In genomic region chr6:153525998-153526397, GRCh38 we compare ENCODE assay signal across 36 cellular contexts.
"Had no signal": no experiment of that assay in that cellular context is flagged by ENCODE, and none has a peak within 500 bp of the region (broad histone marks: within the 10 kb centered on the region; RNA-seq: fewer than 3 reads in every experiment).

No MANE protein-coding gene starts in this region.

- H3K9me3 ChIP-seq: adrenal gland, body of pancreas had no signal

- H3K36me3 ChIP-seq: adrenal gland, brain microvascular endothelial cell, WERI-Rb-1 had no signal

- H3K4me1 ChIP-seq: adrenal gland, body of pancreas had no signal

- H3K9me3 Mint-ChIP-seq: activated T-cell treated with anti-CD3 and anti-CD28 coated beads, Interleukin-2, amount 50 U/mL, for 24 hours; T-helper 1 cell treated with Interleukin-12 subunit alpha and Interleukin-12 subunit beta and Interleukin-4 antibody, amounts not matched to agents 30 μg/mL and 1 μg/mL, for 36 hours had no signal

- H3K27ac Mint-ChIP-seq: activated CD4-positive, alpha-beta memory T cell treated with anti-CD3 and anti-CD28 coated beads, Interleukin-2, amount 10 ng/mL, durations not matched to agents 7 days and 5 days; activated CD4-positive, alpha-beta T cell treated with anti-CD3 and anti-CD28 coated beads for 36 hours; activated CD4-positive, alpha-beta T cell treated with anti-CD3 and anti-CD28 coated beads, Interleukin-2, amount 10 ng/mL, durations not matched to agents 7 days and 5 days; activated CD8-positive, alpha-beta memory T cell treated with anti-CD3 and anti-CD28 coated beads, Interleukin-2, amount 10 ng/mL, durations not matched to agents 7 days and 5 days; activated CD8-positive, alpha-beta T cell treated with anti-CD3 and anti-CD28 coated beads, Interleukin-2, amount 10 ng/mL, durations not matched to agents 7 days and 5 days; activated naive CD4-positive, alpha-beta T cell treated with anti-CD3 and anti-CD28 coated beads for 36 hours; activated naive CD4-positive, alpha-beta T cell treated with anti-CD3 and anti-CD28 coated beads, Interleukin-2, amount 50 U/mL, for 72 hours; activated naive CD8-positive, alpha-beta T cell treated with anti-CD3 and anti-CD28 coated beads for 36 hours; activated T-cell treated with anti-CD3 and anti-CD28 coated beads, Interleukin-2, amount 50 U/mL, for 24 hours; activated T-helper 17 cell treated with anti-CD3 and anti-CD28 coated beads, Interleukin-2, amount 50 U/mL, for 72 hours; T-helper 1 cell treated with Interleukin-12 subunit alpha and Interleukin-12 subunit beta and Interleukin-4 antibody, amounts not matched to agents 30 μg/mL and 1 μg/mL, for 36 hours; T-helper 2 cell treated with Interferon-gamma antibody and Interleukin-4, amounts not matched to agents 5 μg/mL and 100 μg/mL, for 36 hours; WTC11 had no signal

- H3K27ac ChIP-seq: adrenal gland, body of pancreas, brain microvascular endothelial cell, WERI-Rb-1 had no signal

- H3K27me3 Mint-ChIP-seq: activated CD4-positive, alpha-beta memory T cell treated with anti-CD3 and anti-CD28 coated beads, Interleukin-2, amount 10 ng/mL, durations not matched to agents 7 days and 5 days; activated CD4-positive, alpha-beta T cell treated with anti-CD3 and anti-CD28 coated beads for 36 hours; activated CD4-positive, alpha-beta T cell treated with anti-CD3 and anti-CD28 coated beads, Interleukin-2, amount 10 ng/mL, durations not matched to agents 7 days and 5 days; activated CD8-positive, alpha-beta memory T cell treated with anti-CD3 and anti-CD28 coated beads, Interleukin-2, amount 10 ng/mL, durations not matched to agents 7 days and 5 days; activated naive CD8-positive, alpha-beta T cell treated with anti-CD3 and anti-CD28 coated beads for 36 hours; activated T-cell treated with anti-CD3 and anti-CD28 coated beads, Interleukin-2, amount 50 U/mL, for 24 hours; activated T-helper 17 cell treated with anti-CD3 and anti-CD28 coated beads, Interleukin-2, amount 50 U/mL, for 72 hours had no signal

- ATAC-seq: activated CD4-positive, alpha-beta T cell treated with anti-CD3 and anti-CD28 coated beads for 36 hours; activated CD4-positive, CD25-positive, alpha-beta regulatory T cell treated with anti-CD3 and anti-CD28 coated beads, Interleukin-2, amount 50 U/mL, for 24 hours; activated CD8-positive, alpha-beta memory T cell treated with anti-CD3 and anti-CD28 coated beads, Interleukin-2, amount 10 ng/mL, durations not matched to agents 7 days and 5 days; activated CD8-positive, alpha-beta T cell treated with anti-CD3 and anti-CD28 coated beads, Interleukin-2, amount 10 ng/mL, durations not matched to agents 7 days and 5 days; activated naive CD4-positive, alpha-beta T cell treated with anti-CD3 and anti-CD28 coated beads, Interleukin-2, amount 50 U/mL, for 72 hours; activated T-helper 17 cell treated with anti-CD3 and anti-CD28 coated beads, Interleukin-2, amount 50 U/mL, for 72 hours; body of pancreas; WTC11 had no signal

- H3K4me3 ChIP-seq: adrenal gland, body of pancreas had no signal

- H3K4me1 Mint-ChIP-seq: activated CD4-positive, alpha-beta memory T cell treated with anti-CD3 and anti-CD28 coated beads, Interleukin-2, amount 10 ng/mL, durations not matched to agents 7 days and 5 days; activated CD4-positive, alpha-beta T cell treated with anti-CD3 and anti-CD28 coated beads for 36 hours; activated CD4-positive, alpha-beta T cell treated with anti-CD3 and anti-CD28 coated beads, Interleukin-2, amount 10 ng/mL, durations not matched to agents 7 days and 5 days; activated CD8-positive, alpha-beta memory T cell treated with anti-CD3 and anti-CD28 coated beads, Interleukin-2, amount 10 ng/mL, durations not matched to agents 7 days and 5 days; activated naive CD8-positive, alpha-beta T cell treated with anti-CD3 and anti-CD28 coated beads for 36 hours; activated T-helper 17 cell treated with anti-CD3 and anti-CD28 coated beads, Interleukin-2, amount 50 U/mL, for 72 hours; WTC11 had no signal

- DNase-seq: activated CD4-positive, alpha-beta memory T cell treated with anti-CD3 and anti-CD28 coated beads, Interleukin-2, amount 10 ng/mL, durations not matched to agents 7 days and 5 days; activated CD4-positive, alpha-beta T cell treated with anti-CD3 and anti-CD28 coated beads for 1 hour; activated CD4-positive, alpha-beta T cell treated with anti-CD3 and anti-CD28 coated beads for 36 hours; activated CD4-positive, alpha-beta T cell treated with anti-CD3 and anti-CD28 coated beads for 48 hours; activated CD4-positive, alpha-beta T cell treated with anti-CD3 and anti-CD28 coated beads, Interleukin-2, amount 10 ng/mL, durations not matched to agents 7 days and 5 days; activated CD4-positive, alpha-beta T cell treated with anti-CD3 and anti-CD28 coated beads, Interleukin-2, amount 50 U/mL, for 48 hours; activated CD4-positive, CD25-positive, alpha-beta regulatory T cell; activated CD8-positive, alpha-beta memory T cell treated with anti-CD3 and anti-CD28 coated beads for 24 hours; activated CD8-positive, alpha-beta memory T cell treated with anti-CD3 and anti-CD28 coated beads, Interleukin-2, amount 10 ng/mL, durations not matched to agents 7 days and 5 days; activated CD8-positive, alpha-beta memory T cell treated with anti-CD3 and anti-CD28 coated beads, Interleukin-2, amount 50 U/mL, for 48 hours; activated CD8-positive, alpha-beta T cell treated with anti-CD3 and anti-CD28 coated beads, Interleukin-2, amount 10 ng/mL, durations not matched to agents 7 days and 5 days; activated effector memory CD4-positive, alpha-beta T cell treated with anti-CD3 and anti-CD28 coated beads, Interleukin-2, amount 50 U/mL, for 16 hours; activated gamma-delta T cell treated with Interleukin-2 at 50 U/mL for 16 hours; activated naive CD4-positive, alpha-beta T cell; activated naive CD4-positive, alpha-beta T cell treated with anti-CD3 and anti-CD28 coated beads for 36 hours; activated naive CD4-positive, alpha-beta T cell treated with anti-CD3 and anti-CD28 coated beads, Interleukin-2, amount 50 U/mL, for 16 hours; activated naive CD8-positive, alpha-beta T cell treated with anti-CD3 and anti-CD28 coated beads for 36 hours; activated T-cell treated with anti-CD3 and anti-CD28 coated beads, Interleukin-2, amount 50 U/mL, for 24 hours; activated T-cell treated with anti-CD3 and anti-CD28 coated beads, Interleukin-2, amount 50 U/mL, for 48 hours; adrenal gland; amniotic stem cell; aorta; body of pancreas; brain microvascular endothelial cell; central memory CD4-positive, alpha-beta T cell; T-helper 1 cell; T-helper 2 cell; T-helper 9 cell; WERI-Rb-1 had no signal

- H3K27me3 ChIP-seq: adrenal gland, body of pancreas, brain microvascular endothelial cell had no signal

- H3K36me3 Mint-ChIP-seq: activated CD8-positive, alpha-beta memory T cell treated with anti-CD3 and anti-CD28 coated beads, Interleukin-2, amount 10 ng/mL, durations not matched to agents 7 days and 5 days; activated naive CD8-positive, alpha-beta T cell treated with anti-CD3 and anti-CD28 coated beads for 36 hours had no signal

- FAIRE-seq: astrocyte had no signal

- H3K4me3 Mint-ChIP-seq: activated CD4-positive, alpha-beta memory T cell treated with anti-CD3 and anti-CD28 coated beads, Interleukin-2, amount 10 ng/mL, durations not matched to agents 7 days and 5 days; activated CD4-positive, alpha-beta T cell treated with anti-CD3 and anti-CD28 coated beads for 36 hours; activated CD4-positive, alpha-beta T cell treated with anti-CD3 and anti-CD28 coated beads, Interleukin-2, amount 10 ng/mL, durations not matched to agents 7 days and 5 days; activated CD8-positive, alpha-beta memory T cell treated with anti-CD3 and anti-CD28 coated beads, Interleukin-2, amount 10 ng/mL, durations not matched to agents 7 days and 5 days; activated CD8-positive, alpha-beta T cell treated with anti-CD3 and anti-CD28 coated beads, Interleukin-2, amount 10 ng/mL, durations not matched to agents 7 days and 5 days; activated naive CD4-positive, alpha-beta T cell treated with anti-CD3 and anti-CD28 coated beads for 36 hours; activated naive CD8-positive, alpha-beta T cell treated with anti-CD3 and anti-CD28 coated beads for 36 hours; activated T-cell treated with anti-CD3 and anti-CD28 coated beads, Interleukin-2, amount 50 U/mL, for 24 hours; activated T-helper 17 cell treated with anti-CD3 and anti-CD28 coated beads, Interleukin-2, amount 50 U/mL, for 72 hours; T-helper 1 cell treated with Interleukin-12 subunit alpha and Interleukin-12 subunit beta and Interleukin-4 antibody, amounts not matched to agents 30 μg/mL and 1 μg/mL, for 36 hours; T-helper 2 cell treated with Interferon-gamma antibody and Interleukin-4, amounts not matched to agents 5 μg/mL and 100 μg/mL, for 36 hours; WTC11 had no signal
